29 cellular contexts compared by ENCODE assay signal in the genomic region with DNA sequence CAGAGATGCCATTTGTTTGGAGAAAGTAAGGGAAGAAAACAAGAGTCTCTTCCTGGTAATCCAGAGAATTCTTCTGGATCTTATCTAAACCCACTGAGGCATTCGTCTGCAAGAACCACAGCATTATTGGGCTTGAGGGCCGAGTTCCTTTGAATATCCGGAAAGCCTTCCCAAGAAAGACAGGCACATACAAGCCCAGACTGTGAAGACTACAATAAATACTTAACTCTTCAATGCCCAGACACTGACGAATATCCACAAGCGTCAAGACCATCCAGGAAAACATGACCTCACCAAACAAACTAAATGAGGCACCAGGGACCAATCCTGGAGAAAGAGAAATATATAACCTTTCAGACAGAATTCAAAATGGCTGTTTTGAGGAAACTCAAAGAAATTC.
"Had no signal": no experiment of that assay in that cellular context is flagged by ENCODE, and none has a peak within 500 bp of the region (broad histone marks: within the 10 kb centered on the region; RNA-seq: fewer than 3 reads in every experiment).

No MANE protein-coding gene starts in this region.

- ATAC-seq: activated CD4-positive, CD25-positive, alpha-beta regulatory T cell treated with anti-CD3 and anti-CD28 coated beads, Interleukin-2, amount 50 U/mL, for 24 hours; activated CD8-positive, alpha-beta T cell treated with anti-CD3 and anti-CD28 coated beads for 36 hours; activated naive CD4-positive, alpha-beta T cell treated with anti-CD3 and anti-CD28 coated beads, Interleukin-2, amount 50 U/mL, for 72 hours; activated T-cell treated with anti-CD3 and anti-CD28 coated beads, Interleukin-2, amount 50 U/mL, for 4 hours; effector memory CD8-positive, alpha-beta T cell; T-helper 17 cell had no signal

- FAIRE-seq: colon, frontal cortex had no signal

- H3K4me3 Mint-ChIP-seq: activated B cell treated with CpG ODN at 0.5 μM for 24 hours; activated CD8-positive, alpha-beta T cell treated with anti-CD3 and anti-CD28 coated beads for 36 hours; activated naive CD4-positive, alpha-beta T cell treated with anti-CD3 and anti-CD28 coated beads for 36 hours; activated naive CD8-positive, alpha-beta T cell treated with anti-CD3 and anti-CD28 coated beads, Interleukin-2, amount 10 ng/mL, durations not matched to agents 7 days and 5 days; activated T-cell treated with anti-CD3 and anti-CD28 coated beads, Interleukin-2, amount 50 U/mL, for 4 hours; brain; effector memory CD8-positive, alpha-beta T cell; T-helper 17 cell; T-helper 2 cell treated with Interferon-gamma antibody and Interleukin-4, amounts not matched to agents 5 μg/mL and 100 μg/mL, for 36 hours had no signal

- H3K27ac Mint-ChIP-seq: activated B cell treated with CpG ODN at 0.5 μM for 24 hours; activated CD8-positive, alpha-beta T cell treated with anti-CD3 and anti-CD28 coated beads for 36 hours; activated naive CD4-positive, alpha-beta T cell treated with anti-CD3 and anti-CD28 coated beads for 36 hours; activated naive CD4-positive, alpha-beta T cell treated with anti-CD3 and anti-CD28 coated beads, Interleukin-2, amount 50 U/mL, for 72 hours; activated naive CD8-positive, alpha-beta T cell treated with anti-CD3 and anti-CD28 coated beads, Interleukin-2, amount 10 ng/mL, durations not matched to agents 7 days and 5 days; activated T-helper 2 cell treated with anti-CD3 and anti-CD28 coated beads, Interferon-gamma antibody, Interleukin-2, Interleukin-4, amounts not matched to agents 10 μg/mL and 5 μg/mL and 100 μg/mL, durations not matched to agents 14 hours and 24 hours and 36 hours; brain; effector memory CD8-positive, alpha-beta T cell; T-helper 17 cell; T-helper 2 cell treated with Interferon-gamma antibody and Interleukin-4, amounts not matched to agents 5 μg/mL and 100 μg/mL, for 36 hours had no signal

- H3K9me3 ChIP-seq: ascending aorta had no signal

- H3K4me3 ChIP-seq: ascending aorta, esophagus squamous epithelium had no signal

- H3K27ac ChIP-seq: ascending aorta, epithelial cell of prostate, WERI-Rb-1 had no signal

- H3K4me1 Mint-ChIP-seq: activated B cell treated with CpG ODN at 0.5 μM for 24 hours, brain, T-helper 17 cell had no signal

- H3K4me1 ChIP-seq: ascending aorta had no signal

- H3K27me3 Mint-ChIP-seq: activated B cell treated with CpG ODN at 0.5 μM for 24 hours; activated CD8-positive, alpha-beta T cell treated with anti-CD3 and anti-CD28 coated beads for 36 hours; activated naive CD8-positive, alpha-beta T cell treated with anti-CD3 and anti-CD28 coated beads, Interleukin-2, amount 10 ng/mL, durations not matched to agents 7 days and 5 days; brain; effector memory CD8-positive, alpha-beta T cell; T-helper 17 cell had no signal

- H3K27me3 ChIP-seq: ascending aorta, esophagus squamous epithelium had no signal

- DNase-seq: activated B cell treated with CpG ODN at 0.5 μM for 24 hours; activated CD4-positive, alpha-beta T cell treated with anti-CD3 and anti-CD28 coated beads for 48 hours; activated CD4-positive, alpha-beta T cell treated with anti-CD3 and anti-CD28 coated beads, Interleukin-2, amount 50 U/mL, for 1 hour; activated CD4-positive, alpha-beta T cell treated with anti-CD3 and anti-CD28 coated beads, Interleukin-2, amount 50 U/mL, for 48 hours; activated CD8-positive, alpha-beta memory T cell treated with anti-CD3 and anti-CD28 coated beads for 24 hours; activated CD8-positive, alpha-beta T cell treated with anti-CD3 and anti-CD28 coated beads for 36 hours; activated effector memory CD4-positive, alpha-beta T cell treated with anti-CD3 and anti-CD28 coated beads, Interleukin-2, amount 50 U/mL, for 16 hours; activated naive CD4-positive, alpha-beta T cell treated with anti-CD3 and anti-CD28 coated beads for 36 hours; activated naive CD8-positive, alpha-beta T cell treated with anti-CD3 and anti-CD28 coated beads, Interleukin-2, amount 10 ng/mL, durations not matched to agents 7 days and 5 days; activated T-cell treated with anti-CD3 and anti-CD28 coated beads, Interleukin-2, amount 50 U/mL, for 4 hours; caudate nucleus; cortex of kidney; dermis blood vessel endothelial cell; effector CD4-positive, alpha-beta T cell; effector memory CD8-positive, alpha-beta T cell; esophagus squamous epithelium; T-helper 1 cell; T-helper 17 cell; T1000; WERI-Rb-1 had no signal
